In genomic region chr1:27447883-27448282, GRCh38 we compare ENCODE assay signal across 16 cellular contexts. TPM values are rescaled to one million over a fixed set of nuclear protein-coding genes. Genes with fewer than 3 reads are reported as not detected.
DNase-seq lines count a peak whose midpoint lies in the region; ATAC-seq, FAIRE-seq and TF ChIP-seq lines count a peak whose summit lies in the region.
"Had no signal": no experiment of that assay in that cellular context is flagged by ENCODE, and none has a peak within 500 bp of the region (broad histone marks: within the 10 kb centered on the region; RNA-seq: fewer than 3 reads in every experiment).

No MANE protein-coding gene starts in this region.

- no peak for DNase-seq in activated naive CD8-positive, alpha-beta T cell treated with anti-CD3 and anti-CD28 coated beads for 36 hours
- DNase-seq in NCI-H2227 treated with DMSO at 0.1 percent for 48 hours (lab: John Stamatoyannopoulos, UW) (peak; percentile 45), nephron progenitor cell (no peak), GM19239 (ENCODE audit: insufficient read length, low spot score) (no peak), SK-N-DZ (ENCODE audit: low spot score) (no peak)
- no peak for DNase-seq in activated naive CD8-positive, alpha-beta T cell treated with anti-CD3 and anti-CD28 coated beads, Interleukin-2, amount 50 U/mL, for 24 hours
- DNase-seq: CD4-positive, alpha-beta memory T cell; GF-D8; NCI-H1930; NCI-H2171; NCI-H510A treated with DMSO at 0.1 percent for 48 hours had no signal

- ATAC-seq in activated naive CD8-positive, alpha-beta T cell treated with anti-CD3 and anti-CD28 coated beads, Interleukin-2, amount 50 U/mL, for 24 hours = no peak
- ATAC-seq in HG02840 (IDR thresholded peaks at IDR 0.05; ENCODE audit: low FRiP score, unreplicated experiment) = no peak
- ATAC-seq: HCT116 had no signal

- TF ChIP-seq CTCF in nephron progenitor cell (IDR thresholded peaks at IDR 0.05) = no peak

- FAIRE-seq in GM19239 (lab: Jason Lieb, UNC) = no peak
- FAIRE-seq: D721Med had no signal

- no peaks in the 10 kb centered on the region for H3K27me3 Mint-ChIP-seq in activated naive CD8-positive, alpha-beta T cell
- H3K27me3 Mint-ChIP-seq in activated naive CD8-positive, alpha-beta T cell treated with anti-CD3 and anti-CD28 coated beads for 36 hours = no peaks in the 10 kb centered on the region
- no peaks in the 10 kb centered on the region for H3K27me3 Mint-ChIP-seq in activated naive CD8-positive, alpha-beta T cell treated with anti-CD3 and anti-CD28 coated beads, Interleukin-2, amount 50 U/mL, for 24 hours
- H3K27me3 Mint-ChIP-seq in nephron progenitor cell (ENCODE audit: low read depth, poor library complexity) = no peaks in the 10 kb centered on the region
- H3K27me3 Mint-ChIP-seq: CD4-positive, alpha-beta memory T cell; IgD-negative memory B cell had no signal

- peaks cover 63% of the 10 kb centered on the region for H3K4me1 Mint-ChIP-seq in activated naive CD8-positive, alpha-beta T cell (ENCODE audit: low read depth)
- H3K4me1 Mint-ChIP-seq in activated naive CD8-positive, alpha-beta T cell treated with anti-CD3 and anti-CD28 coated beads for 36 hours = peaks cover 59% of the 10 kb centered on the region
- peaks cover 67% of the 10 kb centered on the region for H3K4me1 Mint-ChIP-seq in activated naive CD8-positive, alpha-beta T cell treated with anti-CD3 and anti-CD28 coated beads, Interleukin-2, amount 50 U/mL, for 24 hours
- H3K4me1 Mint-ChIP-seq in nephron progenitor cell = peaks cover 53% of the 10 kb centered on the region

- H3K36me3 Mint-ChIP-seq in activated naive CD8-positive, alpha-beta T cell = peaks cover 11% of the 10 kb centered on the region
- peaks cover 21% of the 10 kb centered on the region for H3K36me3 Mint-ChIP-seq in activated naive CD8-positive, alpha-beta T cell treated with anti-CD3 and anti-CD28 coated beads for 36 hours
- H3K36me3 Mint-ChIP-seq in activated naive CD8-positive, alpha-beta T cell treated with anti-CD3 and anti-CD28 coated beads, Interleukin-2, amount 50 U/mL, for 24 hours (ENCODE audit: low read depth) = peaks cover 23% of the 10 kb centered on the region
- H3K36me3 Mint-ChIP-seq in nephron progenitor cell (ENCODE audit: low read depth) = peaks cover 20% of the 10 kb centered on the region

- H3K4me3 Mint-ChIP-seq in activated naive CD8-positive, alpha-beta T cell = no peak overlapping the region
- no peak overlapping the region for H3K4me3 Mint-ChIP-seq in activated naive CD8-positive, alpha-beta T cell treated with anti-CD3 and anti-CD28 coated beads for 36 hours
- H3K4me3 Mint-ChIP-seq in activated naive CD8-positive, alpha-beta T cell treated with anti-CD3 and anti-CD28 coated beads, Interleukin-2, amount 50 U/mL, for 24 hours = no peak overlapping the region
- H3K4me3 Mint-ChIP-seq in nephron progenitor cell = no peak overlapping the region
- H3K4me3 Mint-ChIP-seq: CD4-positive, alpha-beta memory T cell had no signal

- peak overlapping the region; percentile 8 for H3K27ac Mint-ChIP-seq in activated naive CD8-positive, alpha-beta T cell
- H3K27ac Mint-ChIP-seq in activated naive CD8-positive, alpha-beta T cell treated with anti-CD3 and anti-CD28 coated beads for 36 hours = no peak overlapping the region
- peak overlapping the region; percentile 75 for H3K27ac Mint-ChIP-seq in activated naive CD8-positive, alpha-beta T cell treated with anti-CD3 and anti-CD28 coated beads, Interleukin-2, amount 50 U/mL, for 24 hours
- H3K27ac Mint-ChIP-seq in nephron progenitor cell = peak overlapping the region; percentile 51

- no peaks in the 10 kb centered on the region for H3K9me3 Mint-ChIP-seq in activated naive CD8-positive, alpha-beta T cell (ENCODE audit: low read depth)
- peaks cover 3% of the 10 kb centered on the region for H3K9me3 Mint-ChIP-seq in activated naive CD8-positive, alpha-beta T cell treated with anti-CD3 and anti-CD28 coated beads for 36 hours
- H3K9me3 Mint-ChIP-seq in activated naive CD8-positive, alpha-beta T cell treated with anti-CD3 and anti-CD28 coated beads, Interleukin-2, amount 50 U/mL, for 24 hours = no peaks in the 10 kb centered on the region
- H3K9me3 Mint-ChIP-seq in nephron progenitor cell = no peaks in the 10 kb centered on the region
- H3K9me3 Mint-ChIP-seq: CD4-positive, alpha-beta memory T cell; IgD-negative memory B cell had no signal

RNA-seq across cellular contexts. Expression of gene WASF2, which starts 42.1 kb away (rescaled TPM):
- total RNA-seq in activated naive CD8-positive, alpha-beta T cell treated with anti-CD3 and anti-CD28 coated beads for 36 hours = 100 to 1,000 TPM; 103 TPM
- polyA plus RNA-seq in SK-N-DZ (2014; cell fraction: cytosol; rRNA removed) = 11.3 and 12.4 TPM in 2 replicates
- 4.1 and 10.3 TPM in 2 replicates for polyA plus RNA-seq in SK-N-DZ (2014; cell fraction: nucleus; rRNA removed)

RNA-seq across cellular contexts. Expression of gene GPR3, which starts 55.5 kb away (rescaled TPM):
- total RNA-seq in activated naive CD8-positive, alpha-beta T cell treated with anti-CD3 and anti-CD28 coated beads for 36 hours = 1 to 10 TPM; 3.5 to 3.9 TPM
- 0.71 and 0.82 TPM in 2 replicates for polyA plus RNA-seq in SK-N-DZ (2014; cell fraction: cytosol; rRNA removed)
- polyA plus RNA-seq in SK-N-DZ (2014; cell fraction: nucleus; rRNA removed) = 0.53 and 0.73 TPM in 2 replicates
- total RNA-seq: CD4-positive, alpha-beta memory T cell had no signal
- polyA plus RNA-seq: CD4-positive, alpha-beta memory T cell had no signal
